ENCODE assay signal across 20 cellular contexts in genomic region chrX:44829836-44830235, GRCh38. TPM values are rescaled to one million over a fixed set of nuclear protein-coding genes. Genes with fewer than 3 reads are reported as not detected.
DNase-seq lines count a peak whose midpoint lies in the region; ATAC-seq, FAIRE-seq and TF ChIP-seq lines count a peak whose summit lies in the region.
"Had no signal": no experiment of that assay in that cellular context is flagged by ENCODE, and none has a peak within 500 bp of the region (broad histone marks: within the 10 kb centered on the region; RNA-seq: fewer than 3 reads in every experiment).

No MANE protein-coding gene starts in this region.

- peak overlapping the region; percentile 24 for H3K4me2 ChIP-seq in A549
- H3K4me2 ChIP-seq in astrocyte (ENCODE audit: low read length) = no peak overlapping the region

- H4K20me1 ChIP-seq in astrocyte (ENCODE audit: insufficient read depth, low read length) = no peaks in the 10 kb centered on the region

- H3K4me3 ChIP-seq in A549 (no peak overlapping the region), astrocyte (ENCODE audit: insufficient read depth, low read depth, low read length) (no peak overlapping the region), small intestine (ENCODE audit: low read depth in 1 of 2, low read length in 2 of 2) (no peak overlapping the region)
- H3K4me3 ChIP-seq: GM23248, HAP-1 had no signal

- CTCF ChIA-PET in A549 (lab: Yijun Ruan, JAX) = no interaction called here

- no peaks in the 10 kb centered on the region for H3K9me3 Mint-ChIP-seq in astrocyte (ENCODE audit: unreplicated experiment)
- H3K9me3 Mint-ChIP-seq: CD4-positive, CD25-positive, alpha-beta regulatory T cell; CD8-positive, alpha-beta memory T cell had no signal

- TF ChIP-seq POLR2A in A549 (IDR thresholded peaks at IDR 0.05; ENCODE audit: low read length) = no peak

- H3K9me3 ChIP-seq in A549 (no peaks in the 10 kb centered on the region), astrocyte (ENCODE audit: insufficient read depth, low read depth, low read length) (no peaks in the 10 kb centered on the region), small intestine (ENCODE audit: control insufficient read depth, low read depth) (no peaks in the 10 kb centered on the region)
- H3K9me3 ChIP-seq: BE2C, HAP-1 had no signal

- no peak for TF ChIP-seq CTCF in A549 (IDR thresholded peaks at IDR 0.05)
- no peak for TF ChIP-seq CTCF in astrocyte (IDR thresholded peaks at IDR 0.05; ENCODE audit: insufficient read depth, low read depth, low read length)

- no peak overlapping the region for H3K27ac Mint-ChIP-seq in astrocyte (ENCODE audit: unreplicated experiment)
- H3K27ac Mint-ChIP-seq: CD4-positive, CD25-positive, alpha-beta regulatory T cell; CD8-positive, alpha-beta memory T cell had no signal

- whole genome bisulfite sequencing in A549 (ENCODE audit: missing lambda C conversion rate) = 34% methylated on average over 2 of the region's 2 CpGs
- WGBS in small intestine, 3 donors = 9 to 41% (median 25%) methylated on average over 2 of the region's 2 CpGs

- H3K36me3 ChIP-seq in astrocyte (ENCODE audit: insufficient read depth, low read length) (no peaks in the 10 kb centered on the region), small intestine (ENCODE audit: control insufficient read depth in 2 of 2, insufficient read depth in 2 of 2, low read length in 2 of 2) (no peaks in the 10 kb centered on the region)
- H3K36me3 ChIP-seq: BE2C, HAP-1 had no signal

- no peaks in the 10 kb centered on the region for H3K79me2 ChIP-seq in astrocyte (ENCODE audit: insufficient read depth, low read length)

- no peaks in the 10 kb centered on the region for H3K4me1 Mint-ChIP-seq in astrocyte (ENCODE audit: low read depth, unreplicated experiment)
- H3K4me1 Mint-ChIP-seq: CD4-positive, CD25-positive, alpha-beta regulatory T cell; CD8-positive, alpha-beta memory T cell had no signal

- H3K27ac ChIP-seq in A549 = no peak overlapping the region; a peak in 1 of 6 replicates
- H3K27ac ChIP-seq in astrocyte (ENCODE audit: low read depth, low read length) = no peak overlapping the region
- no peak overlapping the region for H3K27ac ChIP-seq in small intestine (ENCODE audit: low read depth in 1 of 2, low read length in 1 of 2)
- H3K27ac ChIP-seq: GM23248 had no signal

- intact Hi-C loops in left colon (cut with DNase I, micrococcal nuclease) = no loop called here
- intact Hi-C loops in posterior vena cava (cut with DNase I) = no loop called here

- DNase-seq in A549 (ENCODE audit: low read depth in 1 of 2, low spot score in 1 of 2) = no peak
- no peak for DNase-seq in astrocyte (ENCODE audit: low read depth)
- DNase-seq in left colon = peak; percentile 22 to 44
- peak; percentile 77 for DNase-seq in small intestine
- no peak for DNase-seq in NCI-H2196 treated with DMSO at 0.1 percent for 48 hours (lab: John Stamatoyannopoulos, UW; ENCODE audit: unreplicated experiment)
- DNase-seq in posterior vena cava (ENCODE audit: low spot score) = no peak
- DNase-seq: ACHN; BE2C; C1 segment of cervical spinal cord; CD4-positive, CD25-positive, alpha-beta regulatory T cell; CD8-positive, alpha-beta memory T cell; COR-L47; DMS153; DMS79; GF-D8; GM23248 had no signal

- H2AFZ ChIP-seq in astrocyte (ENCODE audit: low read depth, low read length) = no peak overlapping the region
- H2AFZ ChIP-seq: GM23248 had no signal

- no peak overlapping the region for H3K4me3 Mint-ChIP-seq in astrocyte (ENCODE audit: unreplicated experiment)
- H3K4me3 Mint-ChIP-seq: CD4-positive, CD25-positive, alpha-beta regulatory T cell; CD8-positive, alpha-beta memory T cell had no signal

- H3K27me3 ChIP-seq in astrocyte (ENCODE audit: insufficient read depth, low read length) (no peaks in the 10 kb centered on the region), small intestine (ENCODE audit: control insufficient read depth in 2 of 2, insufficient read depth in 2 of 2, low read length in 2 of 2) (no peaks in the 10 kb centered on the region)
- H3K27me3 ChIP-seq: BE2C had no signal

- no peaks in the 10 kb centered on the region for H3K36me3 Mint-ChIP-seq in astrocyte (ENCODE audit: low read depth, unreplicated experiment)
- H3K36me3 Mint-ChIP-seq: CD4-positive, CD25-positive, alpha-beta regulatory T cell; CD8-positive, alpha-beta memory T cell had no signal

- H3K4me1 ChIP-seq in A549 = peaks cover 23% of the 10 kb centered on the region
- H3K4me1 ChIP-seq in astrocyte (ENCODE audit: insufficient read depth, low read length) = no peaks in the 10 kb centered on the region
- H3K4me1 ChIP-seq in small intestine (ENCODE audit: control insufficient read depth in 2 of 2, insufficient read depth in 1 of 2, low read depth in 1 of 2, low read length in 1 of 2) = peaks cover 0 to 3% of the 10 kb centered on the region in 2 donors
- H3K4me1 ChIP-seq: BE2C, HAP-1 had no signal

- no peak for FAIRE-seq in A549 (lab: Jason Lieb, UNC)
- peak; percentile 60 for FAIRE-seq in astrocyte (lab: Jason Lieb, UNC)
- FAIRE-seq in small intestine (lab: Jason Lieb, UNC) = peak; percentile 72
- FAIRE-seq: GM19239 had no signal

- POLR2A ChIA-PET in A549 (lab: Yijun Ruan, JAX) = no interaction called here

- ATAC-seq in A549 (peak in 1 of 2 experiments; percentile 48; a peak in 1 of 6 replicates), left colon (peak; percentile 98)

- H3K9ac ChIP-seq in astrocyte (ENCODE audit: low read length) = no peak overlapping the region
- H3K9ac ChIP-seq: GM23248 had no signal

- H3K27me3 Mint-ChIP-seq in astrocyte (ENCODE audit: low read depth, unreplicated experiment) = no peaks in the 10 kb centered on the region
- H3K27me3 Mint-ChIP-seq: CD4-positive, CD25-positive, alpha-beta regulatory T cell had no signal

- TF ChIP-seq RAD21 in A549 (conservative IDR thresholded peaks at IDR 0.05 in 1 of 2, IDR thresholded peaks at IDR 0.05 in 1 of 2) = no peak

- no peak for TF ChIP-seq EP300 in A549 (IDR thresholded peaks at IDR 0.05)

TF ChIP-seq in A549, 52 proteins besides CTCF, POLR2A, EP300 and RAD21:
- TF ChIP-seq ESRRA (IDR thresholded peaks at IDR 0.05; ENCODE audit: borderline replicate concordance, low read length) (no peak), CEBPB (IDR thresholded peaks at IDR 0.05) (no peak), PHF8 (IDR thresholded peaks at IDR 0.05; ENCODE audit: borderline replicate concordance, low read depth) (no peak)

RNA-seq across cellular contexts. Expression of gene DUSP21, which starts 14.0 kb away (rescaled TPM):
- polyA plus RNA-seq in A549 (2011; rRNA removed) (not detected in 2 replicates), A549 (2017; fragmentation: RNase III; extraction: RNeasy Plus Mini Kit Qiagen cat#74134 plus additional on column Dnase treatment) (not detected in 3 replicates), small intestine (1 to 10 TPM in 2 of 3 donors, under 1 TPM in 1; 0.22 to 2.2 (median 2.2) TPM)
- not detected in 2 replicates for polyA plus RNA-seq in A549 (2012; cell fraction: cytosol; rRNA removed)
- polyA plus RNA-seq in A549 (2012; cell fraction: nucleus; rRNA removed) = not detected in 2 replicates
- not detected in 2 replicates for polyA minus RNA-seq in A549 (2011; rRNA and poly(A)+ RNA removed)
- total RNA-seq in astrocyte (not detected in 2 replicates), left colon (not detected), posterior vena cava (not detected)
- total RNA-seq: A172; CD4-positive, CD25-positive, alpha-beta regulatory T cell; CD8-positive, alpha-beta memory T cell; GM23248; H4 had no signal
- polyA plus RNA-seq: CD4-positive, CD25-positive, alpha-beta regulatory T cell; CD8-positive, alpha-beta memory T cell; GM23248 had no signal

RNA-seq across cellular contexts. Expression of gene KDM6A, which starts 43.2 kb away (rescaled TPM):
- polyA plus RNA-seq in A549 (2011; rRNA removed) = 18.4 and 24.1 TPM in 2 replicates
- 5.6 and 8.8 TPM in 2 replicates for polyA plus RNA-seq in A549 (2012; cell fraction: cytosol; rRNA removed)
- 9.4 and 10.3 TPM in 2 replicates for polyA plus RNA-seq in A549 (2012; cell fraction: nucleus; rRNA removed)
- 8.5 to 9.3 TPM (median 9.0 TPM) in 3 replicates for polyA plus RNA-seq in A549 (2017; fragmentation: RNase III; extraction: RNeasy Plus Mini Kit Qiagen cat#74134 plus additional on column Dnase treatment)
- 41.9 and 46.2 TPM in 2 replicates for polyA minus RNA-seq in A549 (2011; rRNA and poly(A)+ RNA removed)
- 33.6 and 44.0 TPM in 2 replicates for total RNA-seq in astrocyte
- total RNA-seq in left colon = 10 to 100 TPM; 38.5 to 42.2 TPM
- 10 to 100 TPM in 2 of 3 donors, 1 to 10 TPM in 1; 9.5 to 16.8 (median 12.1) TPM for polyA plus RNA-seq in small intestine
- total RNA-seq in posterior vena cava = 10 to 100 TPM; 24.2 to 27.3 TPM

Comparison
In these comparisons a context has a peak if more than half of its experiments do, and no peak if none do; other contexts are left out.
1. DNase-seq: peak in left colon (2 of 2) and small intestine (single experiment); none in A549 (0 of 2), astrocyte (single experiment), NCI-H2196 treated with DMSO at 0.1 percent for 48 hours (single experiment) and posterior vena cava (single experiment).